1 cellular context compared by ENCODE assay signal in the genomic region with DNA sequence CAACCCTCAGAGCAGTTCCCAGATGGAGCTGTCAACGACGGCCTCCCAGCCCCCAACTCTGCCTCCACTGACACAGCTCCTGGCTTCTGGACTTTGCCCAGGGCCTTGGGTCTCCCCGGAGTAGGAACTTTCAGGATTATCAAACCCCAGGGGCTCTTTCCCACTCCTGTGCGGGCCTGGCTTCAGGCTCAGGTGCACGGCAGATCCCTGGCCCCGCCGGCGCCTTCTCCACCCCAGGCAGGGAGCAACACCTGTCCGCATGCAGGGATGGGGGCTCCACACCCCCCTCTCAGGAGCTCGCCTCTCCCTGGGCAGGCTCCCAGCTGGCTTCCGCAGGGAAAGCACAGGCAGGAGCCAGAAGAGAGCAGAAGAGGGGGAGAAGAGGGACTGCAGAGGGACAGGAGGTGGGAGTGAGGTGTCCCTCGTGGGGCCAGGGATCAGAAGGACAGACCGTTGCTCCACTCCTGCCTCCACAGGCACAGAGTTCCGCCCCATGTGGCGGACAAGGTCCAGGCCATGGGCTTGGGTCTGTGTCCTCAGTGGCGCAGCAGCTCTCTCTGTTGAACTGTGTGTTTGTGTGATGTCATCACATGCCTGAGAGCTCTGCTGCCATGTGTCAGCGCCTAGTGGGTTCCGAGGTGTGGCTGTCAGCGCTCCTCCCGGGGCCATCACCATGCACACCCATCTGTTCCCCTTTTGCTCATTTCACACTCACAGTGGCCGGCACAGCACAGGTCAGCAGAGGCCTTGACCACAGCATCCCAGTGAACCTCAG.
TF ChIP-seq lines count a peak whose summit lies in the region.

No MANE protein-coding gene starts in this region.

TF ChIP-seq in HepG2, 621 proteins besides CTCF, POLR2A, EP300 and RAD21 (continued from another document and continues in another):
- TF ChIP-seq ATF2 (CRISPR knock-in tag; IDR thresholded peaks at IDR 0.05), result peak; percentile 50; the same call in 1 of the 2 replicates
- TF ChIP-seq ASH2L (IDR thresholded peaks at IDR 0.05; ENCODE audit: insufficient read length, low read depth, low read length), result peak; percentile 45
- TF ChIP-seq RXRB (CRISPR knock-in tag; IDR thresholded peaks at IDR 0.05; ENCODE audit: borderline replicate concordance), result peak; percentile 50; the same call in 1 of the 2 replicates
- no peak for TF ChIP-seq ZFP41 (CRISPR knock-in tag; IDR thresholded peaks at IDR 0.05; ENCODE audit: borderline replicate concordance)
- peak; percentile 73; the same call in 1 of the 2 replicates for TF ChIP-seq ZNF292 (CRISPR knock-in tag; IDR thresholded peaks at IDR 0.05; ENCODE audit: borderline replicate concordance, low read depth)
- TF ChIP-seq ZNF577 (CRISPR knock-in tag; IDR thresholded peaks at IDR 0.05; ENCODE audit: borderline replicate concordance, low read depth), result no peak
- TF ChIP-seq, protein P1, sequence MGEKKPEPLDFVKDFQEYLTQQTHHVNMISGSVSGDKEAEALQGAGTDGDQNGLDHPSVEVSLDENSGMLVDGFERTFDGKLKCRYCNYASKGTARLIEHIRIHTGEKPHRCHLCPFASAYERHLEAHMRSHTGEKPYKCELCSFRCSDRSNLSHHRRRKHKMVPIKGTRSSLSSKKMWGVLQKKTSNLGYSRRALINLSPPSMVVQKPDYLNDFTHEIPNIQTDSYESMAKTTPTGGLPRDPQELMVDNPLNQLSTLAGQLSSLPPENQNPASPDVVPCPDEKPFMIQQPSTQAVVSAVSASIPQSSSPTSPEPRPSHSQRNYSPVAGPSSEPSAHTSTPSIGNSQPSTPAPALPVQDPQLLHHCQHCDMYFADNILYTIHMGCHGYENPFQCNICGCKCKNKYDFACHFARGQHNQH (CRISPR knock-in tag; IDR thresholded peaks at IDR 0.05), result no peak; the same call in 1 of the 2 replicates
- TF ChIP-seq, protein P2, sequence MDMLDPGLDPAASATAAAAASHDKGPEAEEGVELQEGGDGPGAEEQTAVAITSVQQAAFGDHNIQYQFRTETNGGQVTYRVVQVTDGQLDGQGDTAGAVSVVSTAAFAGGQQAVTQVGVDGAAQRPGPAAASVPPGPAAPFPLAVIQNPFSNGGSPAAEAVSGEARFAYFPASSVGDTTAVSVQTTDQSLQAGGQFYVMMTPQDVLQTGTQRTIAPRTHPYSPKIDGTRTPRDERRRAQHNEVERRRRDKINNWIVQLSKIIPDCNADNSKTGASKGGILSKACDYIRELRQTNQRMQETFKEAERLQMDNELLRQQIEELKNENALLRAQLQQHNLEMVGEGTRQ (IDR thresholded peaks at IDR 0.05; ENCODE audit: low read depth, low read length), result no peak
- TF ChIP-seq, protein P2 (CRISPR knock-in tag; IDR thresholded peaks at IDR 0.05; ENCODE audit: borderline replicate concordance), result no peak
- TF ChIP-seq MEIS2 (CRISPR knock-in tag; IDR thresholded peaks at IDR 0.05), result 0 out of 2 replicates have a peak, but pooled peaks have one; percentile 70
- TF ChIP-seq DZIP1 (CRISPR knock-in tag; IDR thresholded peaks at IDR 0.05), result peak; percentile 86; the same call in 1 of the 2 replicates
- TF ChIP-seq KLF15 (CRISPR knock-in tag; IDR thresholded peaks at IDR 0.05; ENCODE audit: borderline replicate concordance), result no peak
- TF ChIP-seq SMC3 (IDR thresholded peaks at IDR 0.05; ENCODE audit: low read length), result peak; percentile 3; the same call in 1 of the 2 replicates
- TF ChIP-seq LCORL (IDR thresholded peaks at IDR 0.05), result no peak
- TF ChIP-seq LCORL (CRISPR knock-in tag; IDR thresholded peaks at IDR 0.05), result peak; percentile 40; the same call in 1 of the 2 replicates
- TF ChIP-seq MTERF4 (CRISPR knock-in tag; IDR thresholded peaks at IDR 0.05), result 0 out of 2 replicates have a peak, but pooled peaks have one; percentile 42
- no peak for TF ChIP-seq NCOA1 (CRISPR knock-in tag; IDR thresholded peaks at IDR 0.05)
- TF ChIP-seq, protein P3, sequence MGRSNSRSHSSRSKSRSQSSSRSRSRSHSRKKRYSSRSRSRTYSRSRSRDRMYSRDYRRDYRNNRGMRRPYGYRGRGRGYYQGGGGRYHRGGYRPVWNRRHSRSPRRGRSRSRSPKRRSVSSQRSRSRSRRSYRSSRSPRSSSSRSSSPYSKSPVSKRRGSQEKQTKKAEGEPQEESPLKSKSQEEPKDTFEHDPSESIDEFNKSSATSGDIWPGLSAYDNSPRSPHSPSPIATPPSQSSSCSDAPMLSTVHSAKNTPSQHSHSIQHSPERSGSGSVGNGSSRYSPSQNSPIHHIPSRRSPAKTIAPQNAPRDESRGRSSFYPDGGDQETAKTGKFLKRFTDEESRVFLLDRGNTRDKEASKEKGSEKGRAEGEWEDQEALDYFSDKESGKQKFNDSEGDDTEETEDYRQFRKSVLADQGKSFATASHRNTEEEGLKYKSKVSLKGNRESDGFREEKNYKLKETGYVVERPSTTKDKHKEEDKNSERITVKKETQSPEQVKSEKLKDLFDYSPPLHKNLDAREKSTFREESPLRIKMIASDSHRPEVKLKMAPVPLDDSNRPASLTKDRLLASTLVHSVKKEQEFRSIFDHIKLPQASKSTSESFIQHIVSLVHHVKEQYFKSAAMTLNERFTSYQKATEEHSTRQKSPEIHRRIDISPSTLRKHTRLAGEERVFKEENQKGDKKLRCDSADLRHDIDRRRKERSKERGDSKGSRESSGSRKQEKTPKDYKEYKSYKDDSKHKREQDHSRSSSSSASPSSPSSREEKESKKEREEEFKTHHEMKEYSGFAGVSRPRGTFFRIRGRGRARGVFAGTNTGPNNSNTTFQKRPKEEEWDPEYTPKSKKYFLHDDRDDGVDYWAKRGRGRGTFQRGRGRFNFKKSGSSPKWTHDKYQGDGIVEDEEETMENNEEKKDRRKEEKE (IDR thresholded peaks at IDR 0.05), result no peak
- TF ChIP-seq ZNF10 (CRISPR knock-in tag; IDR thresholded peaks at IDR 0.05; ENCODE audit: borderline replicate concordance, low read depth), result no peak
- TF ChIP-seq ZBTB38 (CRISPR knock-in tag; IDR thresholded peaks at IDR 0.05), result peak; percentile 90
- peak; percentile 9; the same call in 1 of the 2 replicates for TF ChIP-seq MIER3 (CRISPR knock-in tag; IDR thresholded peaks at IDR 0.05; ENCODE audit: borderline replicate concordance)
- peak; percentile 51 for TF ChIP-seq ZFY (CRISPR knock-in tag; IDR thresholded peaks at IDR 0.05)
- no peak for TF ChIP-seq NCOA5 (CRISPR knock-in tag; IDR thresholded peaks at IDR 0.05)
- no peak for TF ChIP-seq IRF2 (CRISPR knock-in tag; IDR thresholded peaks at IDR 0.05)
- TF ChIP-seq ETS1 (CRISPR knock-in tag; IDR thresholded peaks at IDR 0.05), result no peak
- TF ChIP-seq ZBTB33 (CRISPR knock-in tag; IDR thresholded peaks at IDR 0.05), result peak; percentile 95
- peak; percentile 16 for TF ChIP-seq TEAD3 (CRISPR knock-in tag; optimal IDR thresholded peaks at IDR 0.05; ENCODE audit: borderline replicate concordance)
- TF ChIP-seq KAT8 (CRISPR knock-in tag; IDR thresholded peaks at IDR 0.05), result 0 out of 2 replicates have a peak, but pooled peaks have one; percentile 48
- no peak for TF ChIP-seq TCF7L2 (IDR thresholded peaks at IDR 0.05; ENCODE audit: low read depth, low read length)
- TF ChIP-seq ZNF256 (CRISPR knock-in tag; conservative IDR thresholded peaks at IDR 0.05), result no peak
- TF ChIP-seq TFDP1 (CRISPR knock-in tag; IDR thresholded peaks at IDR 0.05; ENCODE audit: borderline replicate concordance), result no peak
- TF ChIP-seq TBP (CRISPR knock-in tag; IDR thresholded peaks at IDR 0.05), result no peak
- TF ChIP-seq CCAR2 (optimal IDR thresholded peaks at IDR 0.05; ENCODE audit: low read depth, low read length), result no peak
- TF ChIP-seq, protein P4, sequence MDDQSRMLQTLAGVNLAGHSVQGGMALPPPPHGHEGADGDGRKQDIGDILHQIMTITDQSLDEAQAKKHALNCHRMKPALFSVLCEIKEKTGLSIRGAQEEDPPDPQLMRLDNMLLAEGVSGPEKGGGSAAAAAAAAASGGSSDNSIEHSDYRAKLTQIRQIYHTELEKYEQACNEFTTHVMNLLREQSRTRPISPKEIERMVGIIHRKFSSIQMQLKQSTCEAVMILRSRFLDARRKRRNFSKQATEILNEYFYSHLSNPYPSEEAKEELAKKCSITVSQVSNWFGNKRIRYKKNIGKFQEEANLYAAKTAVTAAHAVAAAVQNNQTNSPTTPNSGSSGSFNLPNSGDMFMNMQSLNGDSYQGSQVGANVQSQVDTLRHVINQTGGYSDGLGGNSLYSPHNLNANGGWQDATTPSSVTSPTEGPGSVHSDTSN (CRISPR knock-in tag; IDR thresholded peaks at IDR 0.05; ENCODE audit: borderline replicate concordance), result no peak
- TF ChIP-seq, protein P5, sequence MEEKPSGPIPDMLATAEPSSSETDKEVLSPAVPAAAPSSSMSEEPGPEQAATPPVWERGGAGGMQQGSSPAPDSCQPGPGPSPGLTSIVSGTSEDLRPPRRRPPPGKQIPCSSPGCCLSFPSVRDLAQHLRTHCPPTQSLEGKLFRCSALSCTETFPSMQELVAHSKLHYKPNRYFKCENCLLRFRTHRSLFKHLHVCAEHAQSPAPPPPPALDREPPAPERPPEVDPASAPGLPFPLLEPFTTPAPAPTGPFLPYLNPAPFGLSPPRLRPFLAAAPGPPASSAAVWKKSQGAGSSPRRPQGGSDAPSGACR (CRISPR knock-in tag; IDR thresholded peaks at IDR 0.05), result no peak
- TF ChIP-seq MTF2 (CRISPR knock-in tag; IDR thresholded peaks at IDR 0.05; ENCODE audit: borderline replicate concordance), result no peak
- TF ChIP-seq THAP11 (CRISPR knock-in tag; IDR thresholded peaks at IDR 0.05), result 0 out of 2 replicates have a peak, but pooled peaks have one; percentile 10
- no peak for TF ChIP-seq ZNF607 (CRISPR knock-in tag; IDR thresholded peaks at IDR 0.05; ENCODE audit: borderline replicate concordance)
- TF ChIP-seq ZNF260 (CRISPR knock-in tag; IDR thresholded peaks at IDR 0.05; ENCODE audit: borderline replicate concordance, low read depth), result no peak
